22 cellular contexts compared by ENCODE assay signal in genomic region chr12:46896680-46897079, GRCh38.
DNase-seq lines count a peak whose midpoint lies in the region; ATAC-seq and TF ChIP-seq lines count a peak whose summit lies in the region.
"Had no signal": no experiment of that assay in that cellular context is flagged by ENCODE, and none has a peak within 500 bp of the region (broad histone marks: within the 10 kb centered on the region; RNA-seq: fewer than 3 reads in every experiment).

No MANE protein-coding gene starts in this region.

- no peak overlapping the region for H3K4me2 ChIP-seq in PC-9
- H3K4me2 ChIP-seq: BLaER1 had no signal

- no peaks in the 10 kb centered on the region for H3K79me2 ChIP-seq in PC-9 (ENCODE audit: low read depth)

- H3K36me3 ChIP-seq in PC-9 (ENCODE audit: low read depth) (no peaks in the 10 kb centered on the region), SJSA1 (peaks cover 18% of the 10 kb centered on the region), gastrocnemius medialis (no peaks in the 10 kb centered on the region)
- H3K36me3 ChIP-seq: BE2C, BLaER1 had no signal

- no peaks in the 10 kb centered on the region for H4K20me1 ChIP-seq in PC-9 (ENCODE audit: insufficient read depth)
- H4K20me1 ChIP-seq: BLaER1 had no signal

- H3K9me3 ChIP-seq in PC-9 (ENCODE audit: insufficient read depth, low read depth) (no peaks in the 10 kb centered on the region), SJSA1 (replicated peaks) (peaks cover 8% of the 10 kb centered on the region), gastrocnemius medialis (no peaks in the 10 kb centered on the region)
- H3K9me3 ChIP-seq: BE2C, BLaER1 had no signal

- H3K27ac ChIP-seq in PC-9 (no peak overlapping the region), SJSA1 (no peak overlapping the region), gastrocnemius medialis (peak overlapping the region; percentile 20 to 70 (median 42))
- H3K27ac ChIP-seq: BLaER1 had no signal

- H3F3A ChIP-seq in PC-9 (ENCODE audit: insufficient read depth, low read depth) = no peaks in the 10 kb centered on the region

- POLR2A ChIA-PET in PC-9 (lab: Charles Lee; ENCODE audit: unreplicated experiment) = no interaction called here

- H3K4me1 ChIP-seq in PC-9 (replicated peaks; ENCODE audit: insufficient read depth) (no peaks in the 10 kb centered on the region), SJSA1 (replicated peaks) (no peaks in the 10 kb centered on the region), gastrocnemius medialis (peaks cover 17 to 19% of the 10 kb centered on the region in 2 donors)
- H3K4me1 ChIP-seq: BE2C had no signal

- H3K27me3 ChIP-seq in PC-9 (ENCODE audit: insufficient read depth, low read depth) (no peaks in the 10 kb centered on the region), SJSA1 (replicated peaks) (no peaks in the 10 kb centered on the region), gastrocnemius medialis (no peaks in the 10 kb centered on the region)
- H3K27me3 ChIP-seq: BE2C, BLaER1 had no signal

- H3K4me3 ChIP-seq in PC-9 (no peak overlapping the region), SJSA1 (no peak overlapping the region), gastrocnemius medialis (no peak overlapping the region)
- H3K4me3 ChIP-seq: BLaER1 had no signal

- in situ Hi-C loops in gastrocnemius medialis (cut with MboI; ENCODE audit: low sequenced_read_pairs in 4 of 4) = no loop called here

- intact Hi-C loops in PC-9 (cut with micrococcal nuclease; ENCODE audit: unreplicated experiment) (no loop called here), gastrocnemius medialis (cut with DNase I; ENCODE audit: low total_unique reads) (loop anchor here (1.0 kb wide), 1 partner anchor 20 kb away; no protein-coding TSS in a partner anchor)

- no peaks in the 10 kb centered on the region for H3K9me2 ChIP-seq in PC-9 (ENCODE audit: insufficient read depth)

- TF ChIP-seq CTCF in PC-9 (conservative IDR thresholded peaks at IDR 0.05) (no peak), gastrocnemius medialis (IDR thresholded peaks at IDR 0.05 in 4 of 5, conservative IDR thresholded peaks at IDR 0.05 in 1 of 5) (no peak)

- DNase-seq in PC-9 = no peak
- peak; percentile 70 to 72 for DNase-seq in SJSA1 (ENCODE audit: low read depth in 1 of 2, low spot score in 2 of 2)
- DNase-seq in gastrocnemius medialis = no peak
- no peak for DNase-seq in GF-D8 (lab: John Stamatoyannopoulos, UW)
- DNase-seq in NOMO-1 treated with dmso at 0.1 percent for 144 hours (lab: John Stamatoyannopoulos, UW; ENCODE audit: unreplicated experiment) = no peak
- DNase-seq: 8988T; ACHN; BE2C; C1 segment of cervical spinal cord; CD4-positive, alpha-beta memory T cell; CD4-positive, CD25-positive, alpha-beta regulatory T cell; CD8-positive, alpha-beta memory T cell; COR-L47; DMS 273 treated with DMSO at 0.1 percent for 48 hours; DMS153; DMS53; DMS79; DND-41; EL; GDM1 had no signal

- ATAC-seq in gastrocnemius medialis (no peak), HG02884 (IDR thresholded peaks at IDR 0.05; ENCODE audit: unreplicated experiment) (no peak)

- CTCF ChIA-PET in PC-9 (lab: Charles Lee) = no interaction called here

- no peak for TF ChIP-seq POLR2A in gastrocnemius medialis (IDR thresholded peaks at IDR 0.05)

- BruUV-seq in PC-9 (replicated peaks; lab: Mats Ljungman, UMichigan) = no TSS peak

- peak overlapping the region; percentile 13; the same call in 1 of the 2 replicates for H2AFZ ChIP-seq in PC-9

Comparison
In these comparisons a context has a peak if more than half of its experiments do, and no peak if none do; other contexts are left out.
1. DNase-seq: peak in SJSA1 (2 of 2); none in PC-9 (0 of 2), gastrocnemius medialis (0 of 2), GF-D8 (single experiment) and NOMO-1 treated with dmso at 0.1 percent for 144 hours (single experiment).
2. H3K27ac ChIP-seq: peak in gastrocnemius medialis (4 of 4); none in PC-9 (single experiment) and SJSA1 (single experiment).